14 cellular contexts compared by ENCODE assay signal in genomic region chr12:76018672-76019071, GRCh38. TPM values are rescaled to one million over a fixed set of nuclear protein-coding genes. Genes with fewer than 3 reads are reported as not detected.
DNase-seq lines count a peak whose midpoint lies in the region; ATAC-seq, FAIRE-seq and TF ChIP-seq lines count a peak whose summit lies in the region.
"Had no signal": no experiment of that assay in that cellular context is flagged by ENCODE, and none has a peak within 500 bp of the region (broad histone marks: within the 10 kb centered on the region; RNA-seq: fewer than 3 reads in every experiment).

No MANE protein-coding gene starts in this region.

- H3K9me3 Mint-ChIP-seq in activated naive CD8-positive, alpha-beta T cell treated with anti-CD3 and anti-CD28 coated beads, Interleukin-2, amount 50 U/mL, for 24 hours: no peaks in the 10 kb centered on the region
- H3K9me3 Mint-ChIP-seq in mesothelial cell of epicardium: no peaks in the 10 kb centered on the region
- H3K9me3 Mint-ChIP-seq: naive thymus-derived CD8-positive, alpha-beta T cell had no signal

- POLR2A ChIA-PET in HEK293T (lab: Yijun Ruan, JAX): no interaction called here

- no peak for TF ChIP-seq CTCF in mesothelial cell of epicardium (IDR thresholded peaks at IDR 0.05; ENCODE audit: unreplicated experiment)

- H3K4me1 ChIP-seq in HUES6 (ENCODE audit: control insufficient read depth, insufficient read depth, low read length): peaks cover 40% of the 10 kb centered on the region

- no peaks in the 10 kb centered on the region for H3K36me3 Mint-ChIP-seq in activated naive CD8-positive, alpha-beta T cell treated with anti-CD3 and anti-CD28 coated beads, Interleukin-2, amount 50 U/mL, for 24 hours (ENCODE audit: low read depth)
- no peaks in the 10 kb centered on the region for H3K36me3 Mint-ChIP-seq in mesothelial cell of epicardium
- H3K36me3 Mint-ChIP-seq: naive thymus-derived CD8-positive, alpha-beta T cell had no signal

- peak overlapping the region; percentile 32; the same call in 1 of the 2 replicates for H3K27ac ChIP-seq in HUES6 (ENCODE audit: low read depth, low read length)
- H3K27ac ChIP-seq: C4-2B, sigmoid colon had no signal

- no peak for ATAC-seq in activated naive CD8-positive, alpha-beta T cell treated with anti-CD3 and anti-CD28 coated beads, Interleukin-2, amount 50 U/mL, for 24 hours
- ATAC-seq: naive thymus-derived CD8-positive, alpha-beta T cell had no signal

- DNase-seq in activated naive CD8-positive, alpha-beta T cell treated with anti-CD3 and anti-CD28 coated beads, Interleukin-2, amount 50 U/mL, for 24 hours: no peak
- DNase-seq in mesothelial cell of epicardium (ENCODE audit: low spot score in 2 of 2, unreplicated experiment in 2 of 2) (no peak), pons (ENCODE audit: low spot score) (no peak), COLO668 (lab: John Stamatoyannopoulos, UW; ENCODE audit: unreplicated experiment) (no peak), HEK293T (ENCODE audit: extremely low spot score) (no peak)
- DNase-seq: naive thymus-derived CD8-positive, alpha-beta T cell; NCI-H226; sigmoid colon; stimulated activated CD4-positive, alpha-beta T cell treated with anti-CD3 and anti-CD28 coated beads, Interleukin-4, amount 100 ng/mL, for 1 hour had no signal

- peaks cover 58% of the 10 kb centered on the region for H3K4me1 Mint-ChIP-seq in activated naive CD8-positive, alpha-beta T cell treated with anti-CD3 and anti-CD28 coated beads, Interleukin-2, amount 50 U/mL, for 24 hours
- peaks cover 38% of the 10 kb centered on the region for H3K4me1 Mint-ChIP-seq in mesothelial cell of epicardium

- CTCF ChIA-PET in HEK293T (lab: Yijun Ruan, JAX): no interaction called here

- H3K36me3 ChIP-seq in HUES6 (ENCODE audit: control insufficient read depth, insufficient read depth, low read length): no peaks in the 10 kb centered on the region
- H3K36me3 ChIP-seq: sigmoid colon had no signal

- peak overlapping the region; percentile 2 for H3K27ac Mint-ChIP-seq in activated naive CD8-positive, alpha-beta T cell treated with anti-CD3 and anti-CD28 coated beads, Interleukin-2, amount 50 U/mL, for 24 hours
- peak overlapping the region; percentile 15 for H3K27ac Mint-ChIP-seq in mesothelial cell of epicardium

- H3K9me3 ChIP-seq in HUES6 (ENCODE audit: control insufficient read depth, insufficient read depth, low read depth, low read length): no peaks in the 10 kb centered on the region
- H3K9me3 ChIP-seq: sigmoid colon had no signal

- H3K27me3 ChIP-seq in HUES6 (ENCODE audit: control insufficient read depth, insufficient read depth, low read length): no peaks in the 10 kb centered on the region
- H3K27me3 ChIP-seq: sigmoid colon had no signal

- H3K27me3 Mint-ChIP-seq in activated naive CD8-positive, alpha-beta T cell treated with anti-CD3 and anti-CD28 coated beads, Interleukin-2, amount 50 U/mL, for 24 hours: no peaks in the 10 kb centered on the region
- no peaks in the 10 kb centered on the region for H3K27me3 Mint-ChIP-seq in mesothelial cell of epicardium (ENCODE audit: low read depth)

- FAIRE-seq in G401.6 (lab: Jason Lieb, UNC): peak; percentile 70
- FAIRE-seq: colon, HepG2 had no signal

- H3K4me3 ChIP-seq in HUES6 (ENCODE audit: low read depth, low read length): no peak overlapping the region
- H3K4me3 ChIP-seq: sigmoid colon had no signal

- H3K9ac ChIP-seq in HUES6 (ENCODE audit: low read length): peak overlapping the region; percentile 0

- H3K4me3 Mint-ChIP-seq in activated naive CD8-positive, alpha-beta T cell treated with anti-CD3 and anti-CD28 coated beads, Interleukin-2, amount 50 U/mL, for 24 hours: no peak overlapping the region
- no peak overlapping the region for H3K4me3 Mint-ChIP-seq in mesothelial cell of epicardium
- H3K4me3 Mint-ChIP-seq: naive thymus-derived CD8-positive, alpha-beta T cell had no signal

TF ChIP-seq in HEK293T, 16 proteins besides CTCF, POLR2A, EP300 and RAD21:
- TF ChIP-seq ARNT (IDR thresholded peaks at IDR 0.05) (no peak), CTBP1 (IDR thresholded peaks at IDR 0.05; ENCODE audit: borderline replicate concordance) (no peak), FOXM1 (IDR thresholded peaks at IDR 0.05; ENCODE audit: borderline replicate concordance) (no peak)

RNA-seq across cellular contexts. Expression of gene PHLDA1, which starts 12.9 kb away (rescaled TPM):
- total RNA-seq in mesothelial cell of epicardium: 23.4 to 24.4 TPM (median 23.6 TPM) in 3 replicates
